16 cellular contexts compared by ENCODE assay signal in the genomic region with DNA sequence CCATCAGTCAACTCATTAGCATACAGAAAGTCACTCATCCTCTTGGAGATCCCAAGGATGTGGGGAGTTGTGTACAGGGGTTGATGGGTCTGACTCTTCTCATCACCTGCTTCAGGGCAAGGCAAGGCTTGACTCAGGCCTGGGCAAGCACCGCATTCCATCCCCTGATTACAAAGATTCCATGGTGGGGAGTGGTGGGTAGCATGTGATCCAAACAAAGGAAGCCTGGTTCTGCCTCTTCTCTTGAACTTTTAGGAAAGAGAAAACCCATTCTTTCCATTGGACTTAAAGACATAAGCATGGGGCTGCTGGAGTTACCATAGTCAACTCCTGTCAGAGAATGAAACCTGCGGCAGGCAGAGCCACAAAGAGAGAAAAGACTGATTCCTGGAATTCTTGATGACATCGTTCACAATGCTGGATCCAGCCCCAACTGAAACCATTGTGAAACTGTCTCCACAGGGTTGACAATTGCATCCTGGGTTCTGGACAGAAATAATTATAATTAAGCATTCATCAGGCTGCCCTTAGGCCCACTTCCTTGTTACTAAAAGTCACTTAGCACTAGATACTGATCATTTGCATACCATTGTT.
DNase-seq lines count a peak whose midpoint lies in the region; FAIRE-seq and TF ChIP-seq lines count a peak whose summit lies in the region.
"Had no signal": no experiment of that assay in that cellular context is flagged by ENCODE, and none has a peak within 500 bp of the region (broad histone marks: within the 10 kb centered on the region; RNA-seq: fewer than 3 reads in every experiment).

No MANE protein-coding gene starts in this region.

- H3K9ac ChIP-seq in astrocyte (ENCODE audit: low read length) (no peak overlapping the region), keratinocyte (ENCODE audit: control insufficient read depth, extremely low read depth, insufficient read depth, low read length) (peak overlapping the region; percentile 62)

- H2AFZ ChIP-seq in astrocyte (ENCODE audit: low read depth, low read length): no peak overlapping the region
- H2AFZ ChIP-seq in keratinocyte (ENCODE audit: control insufficient read depth, low read length): peak overlapping the region; percentile 76

- no peak for TF ChIP-seq POLR2A in GM12892 (IDR thresholded peaks at IDR 0.05; ENCODE audit: low read depth, low read length)

- H3K4me3 Mint-ChIP-seq in HFFc6 (no peak overlapping the region), astrocyte (ENCODE audit: unreplicated experiment) (no peak overlapping the region)
- H3K4me3 Mint-ChIP-seq: activated B cell treated with CpG ODN at 0.5 μM for 24 hours; activated naive CD4-positive, alpha-beta T cell treated with anti-CD3 and anti-CD28 coated beads, Interleukin-2, amount 10 ng/mL, durations not matched to agents 7 days and 5 days; CD4-positive, alpha-beta memory T cell had no signal

- H3K79me2 ChIP-seq in astrocyte (ENCODE audit: insufficient read depth, low read length) (no peaks in the 10 kb centered on the region), keratinocyte (ENCODE audit: control insufficient read depth, insufficient read depth, low read length) (no peaks in the 10 kb centered on the region)

- H3K36me3 Mint-ChIP-seq in HFFc6 (ENCODE audit: low read depth): no peaks in the 10 kb centered on the region
- H3K36me3 Mint-ChIP-seq in astrocyte (ENCODE audit: low read depth, unreplicated experiment): no peaks in the 10 kb centered on the region
- H3K36me3 Mint-ChIP-seq: activated naive CD4-positive, alpha-beta T cell treated with anti-CD3 and anti-CD28 coated beads, Interleukin-2, amount 10 ng/mL, durations not matched to agents 7 days and 5 days; CD4-positive, alpha-beta memory T cell had no signal

- H3K9me3 Mint-ChIP-seq in HFFc6 (no peaks in the 10 kb centered on the region), astrocyte (ENCODE audit: unreplicated experiment) (no peaks in the 10 kb centered on the region)
- H3K9me3 Mint-ChIP-seq: activated B cell treated with CpG ODN at 0.5 μM for 24 hours; activated naive CD4-positive, alpha-beta T cell treated with anti-CD3 and anti-CD28 coated beads, Interleukin-2, amount 10 ng/mL, durations not matched to agents 7 days and 5 days had no signal

- no peaks in the 10 kb centered on the region for H3K4me1 ChIP-seq in astrocyte (ENCODE audit: insufficient read depth, low read length)
- H3K4me1 ChIP-seq in keratinocyte (ENCODE audit: control insufficient read depth, extremely low read depth, insufficient read depth, low read length): peaks cover 18% of the 10 kb centered on the region

- no peaks in the 10 kb centered on the region for H3K9me1 ChIP-seq in keratinocyte (ENCODE audit: control insufficient read depth, extremely low read depth, insufficient read depth, low read length)

- no peak overlapping the region for H3K27ac Mint-ChIP-seq in HFFc6
- H3K27ac Mint-ChIP-seq in astrocyte (ENCODE audit: unreplicated experiment): peak overlapping the region; percentile 80
- H3K27ac Mint-ChIP-seq: activated B cell treated with CpG ODN at 0.5 μM for 24 hours; activated naive CD4-positive, alpha-beta T cell treated with anti-CD3 and anti-CD28 coated beads, Interleukin-2, amount 10 ng/mL, durations not matched to agents 7 days and 5 days; CD4-positive, alpha-beta memory T cell had no signal

- peaks cover 22% of the 10 kb centered on the region for H3K4me1 Mint-ChIP-seq in HFFc6 (ENCODE audit: low read depth)
- peaks cover 10% of the 10 kb centered on the region for H3K4me1 Mint-ChIP-seq in astrocyte (ENCODE audit: low read depth, unreplicated experiment)
- H3K4me1 Mint-ChIP-seq: activated B cell treated with CpG ODN at 0.5 μM for 24 hours; activated naive CD4-positive, alpha-beta T cell treated with anti-CD3 and anti-CD28 coated beads, Interleukin-2, amount 10 ng/mL, durations not matched to agents 7 days and 5 days; CD4-positive, alpha-beta memory T cell had no signal

- H4K20me1 ChIP-seq in astrocyte (ENCODE audit: insufficient read depth, low read length) (no peaks in the 10 kb centered on the region), keratinocyte (ENCODE audit: control insufficient read depth, extremely low read depth, insufficient read depth, low read length) (no peaks in the 10 kb centered on the region)

- dilution Hi-C loops in keratinocyte (cut with MboI; ENCODE audit: extremely low pct_ligation_motif_present, low sequenced_read_pairs): no loop called here

- no peaks in the 10 kb centered on the region for H3K36me3 ChIP-seq in astrocyte (ENCODE audit: insufficient read depth, low read length)
- H3K36me3 ChIP-seq in keratinocyte (ENCODE audit: control insufficient read depth in 2 of 2, extremely low read depth in 1 of 2, insufficient read depth in 2 of 2, low read length in 2 of 2): no peaks in the 10 kb centered on the region

- H3K27ac ChIP-seq in astrocyte (ENCODE audit: low read depth, low read length): no peak overlapping the region
- peak overlapping the region; percentile 95 for H3K27ac ChIP-seq in keratinocyte (ENCODE audit: control insufficient read depth, insufficient read depth, low read length)

- H3K27me3 Mint-ChIP-seq in HFFc6 (ENCODE audit: insufficient read depth) (peaks cover 19% of the 10 kb centered on the region), astrocyte (ENCODE audit: low read depth, unreplicated experiment) (peaks cover 24% of the 10 kb centered on the region)

- DNase-seq in HFFc6: peak; percentile 20
- peak; percentile 58 for DNase-seq in astrocyte (ENCODE audit: low read depth)
- peak; percentile 83 for DNase-seq in keratinocyte (ENCODE audit: low read depth, low spot score)
- no peak for DNase-seq in GM12892 (ENCODE audit: insufficient read length)
- no peak for DNase-seq in activated gamma-delta T cell (lab: John Stamatoyannopoulos, UW)
- DNase-seq in stimulated activated CD4-positive, alpha-beta T cell treated with anti-CD3 and anti-CD28 coated beads, Interleukin-4, amount 100 ng/mL, for 1 hour: no peak
- DNase-seq in NCI-H1436 treated with DMSO at 0.1 percent for 48 hours (lab: John Stamatoyannopoulos, UW): no peak
- DNase-seq: activated B cell treated with CpG ODN at 0.5 μM for 24 hours; activated CD8-positive, alpha-beta memory T cell treated with anti-CD3 and anti-CD28 coated beads, Interleukin-2, amount 50 U/mL, for 4 hours; activated naive CD4-positive, alpha-beta T cell treated with anti-CD3 and anti-CD28 coated beads, Interleukin-2, amount 10 ng/mL, durations not matched to agents 7 days and 5 days; caudate nucleus; CD4-positive, alpha-beta memory T cell; kidney glomerular epithelial cell; NCI-H1694 treated with DMSO at 0.1 percent for 48 hours; NCI-H510A treated with DMSO at 0.1 percent for 48 hours had no signal

- H3K4me3 ChIP-seq in astrocyte (ENCODE audit: insufficient read depth, low read depth, low read length) (no peak overlapping the region), keratinocyte (ENCODE audit: control insufficient read depth in 2 of 3, extremely low read depth in 1 of 3, insufficient read depth in 2 of 3, low read depth in 1 of 3, low read length in 3 of 3) (no peak overlapping the region)

- H3K4me2 ChIP-seq in astrocyte (ENCODE audit: low read length): peak overlapping the region; percentile 2
- peak overlapping the region; percentile 53 for H3K4me2 ChIP-seq in keratinocyte (ENCODE audit: control insufficient read depth, extremely low read depth, insufficient read depth, low read depth, low read length)

- FAIRE-seq in astrocyte (lab: Jason Lieb, UNC) (no peak), keratinocyte (lab: Jason Lieb, UNC) (peak; percentile 98), GM12892 (lab: Jason Lieb, UNC) (no peak)
- FAIRE-seq: H54 had no signal

- H3K9me3 ChIP-seq in astrocyte (ENCODE audit: insufficient read depth, low read depth, low read length) (no peaks in the 10 kb centered on the region), keratinocyte (ENCODE audit: control insufficient read depth, low read depth, low read length) (no peaks in the 10 kb centered on the region)

- TF ChIP-seq CTCF in HFFc6 (IDR thresholded peaks at IDR 0.05): no peak
- no peak for TF ChIP-seq CTCF in astrocyte (IDR thresholded peaks at IDR 0.05; ENCODE audit: insufficient read depth, low read depth, low read length)
- no peak for TF ChIP-seq CTCF in keratinocyte (optimal IDR thresholded peaks at IDR 0.05 in 1 of 3, IDR thresholded peaks at IDR 0.05 in 1 of 3, conservative IDR thresholded peaks at IDR 0.05 in 1 of 3; ENCODE audit: extremely low read depth in 1 of 3, insufficient read depth in 2 of 3, low read length in 3 of 3)

- H3K27me3 ChIP-seq in astrocyte (ENCODE audit: insufficient read depth, low read length): peaks cover 17% of the 10 kb centered on the region
- H3K27me3 ChIP-seq in keratinocyte (ENCODE audit: control insufficient read depth, extremely low read depth, insufficient read depth, low read length): no peaks in the 10 kb centered on the region

Comparison
In these comparisons a context has a peak if more than half of its experiments do, and no peak if none do; other contexts are left out.
1. DNase-seq: peak in HFFc6 (single experiment), astrocyte (single experiment) and keratinocyte (single experiment); none in GM12892 (single experiment), activated gamma-delta T cell (single experiment), stimulated activated CD4-positive, alpha-beta T cell treated with anti-CD3 and anti-CD28 coated beads, Interleukin-4, amount 100 ng/mL, for 1 hour (single experiment) and NCI-H1436 treated with DMSO at 0.1 percent for 48 hours (single experiment).